27 cellular contexts compared by ENCODE assay signal in genomic region chr9:80793706-80794105, GRCh38.
"Had no signal": no experiment of that assay in that cellular context is flagged by ENCODE, and none has a peak within 500 bp of the region (broad histone marks: within the 10 kb centered on the region; RNA-seq: fewer than 3 reads in every experiment).

No MANE protein-coding gene starts in this region.

- H3K4me1 Mint-ChIP-seq: stimulated activated effector memory CD8-positive, alpha-beta T cell treated with anti-CD3 and anti-CD28 coated beads, Interleukin-12 subunit alpha, Interleukin-12 subunit beta, amount 100 ng/mL, for 72 hours had no signal

- H2AFZ ChIP-seq: parathyroid adenoma had no signal

- H3K9me3 Mint-ChIP-seq: nephron; stimulated activated naive B cell treated with anti-CD40 and anti-IgM and Interleukin-4, amounts not matched to agents 10 μg/mL and 1 μg/mL and 100 μg/mL, for 72 hours had no signal

- H3K27ac Mint-ChIP-seq: neural progenitor cell; progenitor cell of endocrine pancreas; stimulated activated effector memory CD8-positive, alpha-beta T cell treated with anti-CD3 and anti-CD28 coated beads, Interleukin-12 subunit alpha, Interleukin-12 subunit beta, amount 100 ng/mL, for 72 hours; stimulated activated naive B cell treated with anti-CD40 and anti-IgM and Interleukin-4, amounts not matched to agents 10 μg/mL and 1 μg/mL and 100 μg/mL, for 72 hours; stimulated activated naive CD8-positive, alpha-beta T cell treated with anti-CD3 and anti-CD28 coated beads, Interleukin-15, Interleukin-2, amounts not matched to agents 100 ng/mL and 50 ng/mL, for 24 hours had no signal

- H3K4me1 ChIP-seq: parathyroid adenoma, right lobe of liver, thyroid gland, upper lobe of left lung had no signal

- ATAC-seq: psoas muscle; right cardiac atrium; right lobe of liver; stimulated activated effector memory CD8-positive, alpha-beta T cell treated with anti-CD3 and anti-CD28 coated beads, Interleukin-12 subunit alpha, Interleukin-12 subunit beta, amount 100 ng/mL, for 72 hours had no signal

- H3K27ac ChIP-seq: neural progenitor cell, parathyroid adenoma, psoas muscle, right lobe of liver, sigmoid colon, stomach, thoracic aorta, thyroid gland, tibial nerve, upper lobe of left lung, vagina had no signal

- H3K4me3 Mint-ChIP-seq: nephron; neural progenitor cell; stimulated activated effector memory CD8-positive, alpha-beta T cell treated with anti-CD3 and anti-CD28 coated beads, Interleukin-12 subunit alpha, Interleukin-12 subunit beta, amount 100 ng/mL, for 72 hours; stimulated activated naive B cell treated with anti-CD40 and anti-IgM and Interleukin-4, amounts not matched to agents 10 μg/mL and 1 μg/mL and 100 μg/mL, for 72 hours; stimulated activated naive CD8-positive, alpha-beta T cell treated with anti-CD3 and anti-CD28 coated beads, Interleukin-15, Interleukin-2, amounts not matched to agents 100 ng/mL and 50 ng/mL, for 24 hours had no signal

- H3K36me3 ChIP-seq: neural progenitor cell, ovary, right lobe of liver, sigmoid colon, stomach, thoracic aorta, thyroid gland, tibial nerve, upper lobe of left lung, vagina had no signal

- H3K27me3 Mint-ChIP-seq: progenitor cell of endocrine pancreas; stimulated activated naive B cell treated with anti-CD40 and anti-IgM and Interleukin-4, amounts not matched to agents 10 μg/mL and 1 μg/mL and 100 μg/mL, for 72 hours; stimulated activated naive CD8-positive, alpha-beta T cell treated with anti-CD3 and anti-CD28 coated beads, Interleukin-15, Interleukin-2, amounts not matched to agents 100 ng/mL and 50 ng/mL, for 24 hours had no signal

- H3K79me2 ChIP-seq: parathyroid adenoma had no signal

- H3K27me3 ChIP-seq: neural progenitor cell, ovary, right lobe of liver, sigmoid colon, stomach, thyroid gland, tibial nerve, upper lobe of left lung, vagina had no signal

- H3K9me3 ChIP-seq: ovary, psoas muscle, right lobe of liver, sigmoid colon, stomach, thoracic aorta, thyroid gland, tibial nerve, upper lobe of left lung, vagina had no signal

- H3K4me3 ChIP-seq: neural progenitor cell, ovary, psoas muscle, right lobe of liver, sigmoid colon, stomach, thoracic aorta, thyroid gland, tibial nerve, upper lobe of left lung, vagina had no signal

- DNase-seq: occipital lobe; ovary; posterior cingulate gyrus; psoas muscle; right cardiac atrium; right lobe of liver; sigmoid colon; small intestine; stimulated activated CD4-positive, alpha-beta T cell treated with anti-CD3 and anti-CD28 coated beads, Interleukin-15, amount 100 ng/mL, for 24 hours; stimulated activated CD4-positive, alpha-beta T cell treated with anti-CD3 and anti-CD28 coated beads, Interleukin-2, amount 100 ng/mL, for 24 hours; stimulated activated CD4-positive, alpha-beta T cell treated with anti-CD3 and anti-CD28 coated beads, Interleukin-2, amount 100 ng/mL, for 48 hours; stimulated activated CD4-positive, alpha-beta T cell treated with anti-CD3 and anti-CD28 coated beads, Interleukin-4, amount 100 ng/mL, for 24 hours; stimulated activated naive B cell treated with anti-CD40 and anti-IgM and Interleukin-4, amounts not matched to agents 10 μg/mL and 1 μg/mL and 100 μg/mL, for 72 hours; stimulated activated naive CD4-positive, alpha-beta T cell treated with Interleukin-2 at 50 U/mL for 16 hours; stomach; thyroid gland; trophoblast cell; upper lobe of left lung had no signal

- H3K9ac ChIP-seq: neural progenitor cell, parathyroid adenoma had no signal

- H3K4me2 ChIP-seq: neural progenitor cell had no signal

- H3K36me3 Mint-ChIP-seq: stimulated activated effector memory CD8-positive, alpha-beta T cell treated with anti-CD3 and anti-CD28 coated beads, Interleukin-12 subunit alpha, Interleukin-12 subunit beta, amount 100 ng/mL, for 72 hours had no signal
